12 cellular contexts compared by ENCODE assay signal in the genomic region with DNA sequence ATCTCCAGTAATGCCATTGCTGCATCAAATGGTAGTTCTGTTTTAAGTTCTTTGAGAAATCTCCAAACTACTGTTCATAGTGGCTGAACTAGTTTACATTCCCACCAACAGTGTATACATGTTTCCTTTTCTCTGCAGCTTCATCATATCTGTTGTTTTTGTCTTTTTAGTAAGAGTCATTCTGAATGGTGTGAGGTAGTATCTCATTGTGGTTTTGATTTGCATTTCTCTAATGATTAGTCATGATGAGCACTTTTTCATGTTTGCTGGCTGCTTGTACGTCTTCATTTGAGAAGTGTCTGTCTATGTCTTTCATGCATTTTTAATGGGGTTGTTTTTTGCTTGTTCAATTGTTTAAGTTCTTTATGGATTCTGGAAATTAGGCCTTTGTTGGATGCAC. TPM values are rescaled to one million over a fixed set of nuclear protein-coding genes. Genes with fewer than 3 reads are reported as not detected.
DNase-seq lines count a peak whose midpoint lies in the region; ATAC-seq lines count a peak whose summit lies in the region.
"Had no signal": no experiment of that assay in that cellular context is flagged by ENCODE, and none has a peak within 500 bp of the region (broad histone marks: within the 10 kb centered on the region; RNA-seq: fewer than 3 reads in every experiment).

No MANE protein-coding gene starts in this region.

- H3K4me3 Mint-ChIP-seq in activated T-cell treated with anti-CD3 and anti-CD28 coated beads, Interleukin-2, amount 50 U/mL, for 4 hours: peak overlapping the region; percentile 57
- no peak overlapping the region for H3K4me3 Mint-ChIP-seq in activated T-helper 1 cell treated with anti-CD3 and anti-CD28 coated beads, Interleukin-12 subunit alpha, Interleukin-12 subunit beta, Interleukin-2, Interleukin-4 antibody, amounts not matched to agents 30 ng/mL and 10 ng/mL and 1 ng/mL, durations not matched to agents 14 hours and 24 hours and 36 hours
- H3K4me3 Mint-ChIP-seq in natural killer cell treated with Interleukin-12 subunit alpha and Interleukin-12 subunit beta and Interleukin-15 and Interleukin-18, amount 100 ng/mL, for 72 hours: peak overlapping the region; percentile 64

- no peaks in the 10 kb centered on the region for H3K27me3 Mint-ChIP-seq in activated T-cell treated with anti-CD3 and anti-CD28 coated beads, Interleukin-2, amount 50 U/mL, for 4 hours (ENCODE audit: low read depth)
- no peaks in the 10 kb centered on the region for H3K27me3 Mint-ChIP-seq in activated T-helper 1 cell treated with anti-CD3 and anti-CD28 coated beads, Interleukin-12 subunit alpha, Interleukin-12 subunit beta, Interleukin-2, Interleukin-4 antibody, amounts not matched to agents 30 ng/mL and 10 ng/mL and 1 ng/mL, durations not matched to agents 14 hours and 24 hours and 36 hours (ENCODE audit: insufficient read depth)
- H3K27me3 Mint-ChIP-seq in natural killer cell treated with Interleukin-12 subunit alpha and Interleukin-12 subunit beta and Interleukin-15 and Interleukin-18, amount 100 ng/mL, for 72 hours: peaks cover 0 to 6% of the 10 kb centered on the region in 2 donors

- peaks cover 21% of the 10 kb centered on the region for H3K4me1 Mint-ChIP-seq in activated T-cell treated with anti-CD3 and anti-CD28 coated beads, Interleukin-2, amount 50 U/mL, for 4 hours (ENCODE audit: low read depth)
- peaks cover 11% of the 10 kb centered on the region for H3K4me1 Mint-ChIP-seq in activated T-helper 1 cell treated with anti-CD3 and anti-CD28 coated beads, Interleukin-12 subunit alpha, Interleukin-12 subunit beta, Interleukin-2, Interleukin-4 antibody, amounts not matched to agents 30 ng/mL and 10 ng/mL and 1 ng/mL, durations not matched to agents 14 hours and 24 hours and 36 hours (ENCODE audit: low read depth)
- H3K4me1 Mint-ChIP-seq in natural killer cell treated with Interleukin-12 subunit alpha and Interleukin-12 subunit beta and Interleukin-15 and Interleukin-18, amount 100 ng/mL, for 72 hours (ENCODE audit: low read depth in 2 of 2): peaks cover 2 to 8% of the 10 kb centered on the region in 2 donors

- H3K9me3 Mint-ChIP-seq in activated T-cell treated with anti-CD3 and anti-CD28 coated beads, Interleukin-2, amount 50 U/mL, for 4 hours: peaks cover 27% of the 10 kb centered on the region
- peaks cover 43% of the 10 kb centered on the region for H3K9me3 Mint-ChIP-seq in activated T-helper 1 cell treated with anti-CD3 and anti-CD28 coated beads, Interleukin-12 subunit alpha, Interleukin-12 subunit beta, Interleukin-2, Interleukin-4 antibody, amounts not matched to agents 30 ng/mL and 10 ng/mL and 1 ng/mL, durations not matched to agents 14 hours and 24 hours and 36 hours
- peaks cover 10% of the 10 kb centered on the region for H3K9me3 Mint-ChIP-seq in natural killer cell treated with Interleukin-12 subunit alpha and Interleukin-12 subunit beta and Interleukin-15 and Interleukin-18, amount 100 ng/mL, for 72 hours

- H3K36me3 Mint-ChIP-seq in activated T-cell treated with anti-CD3 and anti-CD28 coated beads, Interleukin-2, amount 50 U/mL, for 4 hours (ENCODE audit: insufficient read depth): peaks cover 11% of the 10 kb centered on the region
- peaks cover 16% of the 10 kb centered on the region for H3K36me3 Mint-ChIP-seq in activated T-helper 1 cell treated with anti-CD3 and anti-CD28 coated beads, Interleukin-12 subunit alpha, Interleukin-12 subunit beta, Interleukin-2, Interleukin-4 antibody, amounts not matched to agents 30 ng/mL and 10 ng/mL and 1 ng/mL, durations not matched to agents 14 hours and 24 hours and 36 hours (ENCODE audit: low read depth)
- peaks cover 32% of the 10 kb centered on the region for H3K36me3 Mint-ChIP-seq in natural killer cell treated with Interleukin-12 subunit alpha and Interleukin-12 subunit beta and Interleukin-15 and Interleukin-18, amount 100 ng/mL, for 72 hours

- peak overlapping the region; percentile 73 for H3K27ac Mint-ChIP-seq in activated T-helper 1 cell treated with anti-CD3 and anti-CD28 coated beads, Interleukin-12 subunit alpha, Interleukin-12 subunit beta, Interleukin-2, Interleukin-4 antibody, amounts not matched to agents 30 ng/mL and 10 ng/mL and 1 ng/mL, durations not matched to agents 14 hours and 24 hours and 36 hours
- peak overlapping the region in 1 of 2 donors; percentile 48 for H3K27ac Mint-ChIP-seq in natural killer cell treated with Interleukin-12 subunit alpha and Interleukin-12 subunit beta and Interleukin-15 and Interleukin-18, amount 100 ng/mL, for 72 hours

- intact Hi-C loops in activated T-helper 1 cell treated with anti-CD3 and anti-CD28 coated beads, Interleukin-12 subunit alpha, Interleukin-12 subunit beta, Interleukin-2, Interleukin-4 antibody, amounts not matched to agents 30 ng/mL and 10 ng/mL and 1 ng/mL, durations not matched to agents 14 hours and 24 hours and 36 hours (cut with micrococcal nuclease): loop anchor here (1.0 kb wide), 1 partner anchor 10 kb away; a partner anchor contains a TSS

- ATAC-seq in activated T-cell treated with anti-CD3 and anti-CD28 coated beads, Interleukin-2, amount 50 U/mL, for 4 hours: peak; percentile 91 to 95
- ATAC-seq in HG02852 (IDR thresholded peaks at IDR 0.05; ENCODE audit: unreplicated experiment): peak; percentile 62
- ATAC-seq in natural killer cell treated with Interleukin-12 subunit alpha and Interleukin-12 subunit beta and Interleukin-15 and Interleukin-18, amount 100 ng/mL, for 72 hours: peak in 1 of 2 donors; percentile 86
- ATAC-seq in GM18517 (IDR thresholded peaks at IDR 0.05; ENCODE audit: unreplicated experiment): no peak

- DNase-seq in activated T-cell treated with anti-CD3 and anti-CD28 coated beads, Interleukin-2, amount 50 U/mL, for 4 hours: no peak
- DNase-seq in activated T-cell treated with anti-CD3 and anti-CD28 coated beads, Interleukin-2, amount 50 U/mL, for 1 hour: no peak
- no peak for DNase-seq in activated T-helper 1 cell treated with anti-CD3 and anti-CD28 coated beads, Interleukin-12 subunit alpha, Interleukin-12 subunit beta, Interleukin-2, Interleukin-4 antibody, amounts not matched to agents 30 ng/mL and 10 ng/mL and 1 ng/mL, durations not matched to agents 14 hours and 24 hours and 36 hours (ENCODE audit: low spot score)
- DNase-seq in natural killer cell treated with Interleukin-12 subunit alpha and Interleukin-12 subunit beta and Interleukin-15 and Interleukin-18, amount 100 ng/mL, for 72 hours (ENCODE audit: low spot score): no peak
- no peak for DNase-seq in NCI-H2107 treated with DMSO at 0.1 percent for 48 hours (lab: John Stamatoyannopoulos, UW; ENCODE audit: unreplicated experiment)
- DNase-seq in NCI-H2196 treated with DMSO at 0.1 percent for 48 hours (lab: John Stamatoyannopoulos, UW; ENCODE audit: unreplicated experiment): no peak
- DNase-seq: ACHN; activated CD4-positive, alpha-beta T cell treated with anti-CD3 and anti-CD28 coated beads, Interleukin-2, amount 50 U/mL, for 4 hours; NCI-H2171 treated with DMSO at 0.1 percent for 48 hours had no signal

RNA-seq across cellular contexts. Expression of a gene that starts 10.2 kb away (rescaled TPM):
- 1 to 10 TPM; 1.3 to 2.0 (median 2.0) TPM for total RNA-seq in activated T-cell treated with anti-CD3 and anti-CD28 coated beads, Interleukin-2, amount 50 U/mL, for 4 hours
- 2.8 and 3.5 TPM in 2 replicates for total RNA-seq in activated T-helper 1 cell treated with anti-CD3 and anti-CD28 coated beads, Interleukin-12 subunit alpha, Interleukin-12 subunit beta, Interleukin-2, Interleukin-4 antibody, amounts not matched to agents 30 ng/mL and 10 ng/mL and 1 ng/mL, durations not matched to agents 14 hours and 24 hours and 36 hours
- 1 to 10 TPM in 1 of 2 donors, under 1 TPM in 1; 1.00 to 5.3 TPM for total RNA-seq in natural killer cell treated with Interleukin-12 subunit alpha and Interleukin-12 subunit beta and Interleukin-15 and Interleukin-18, amount 100 ng/mL, for 72 hours
- total RNA-seq: kidney epithelial cell had no signal

RNA-seq across cellular contexts. Expression of a gene that starts 57.1 kb away (rescaled TPM):
- 1 to 10 TPM; 1.5 to 2.2 (median 2.1) TPM for total RNA-seq in activated T-cell treated with anti-CD3 and anti-CD28 coated beads, Interleukin-2, amount 50 U/mL, for 4 hours
- total RNA-seq in activated T-helper 1 cell treated with anti-CD3 and anti-CD28 coated beads, Interleukin-12 subunit alpha, Interleukin-12 subunit beta, Interleukin-2, Interleukin-4 antibody, amounts not matched to agents 30 ng/mL and 10 ng/mL and 1 ng/mL, durations not matched to agents 14 hours and 24 hours and 36 hours: 12.4 and 12.8 TPM in 2 replicates
- total RNA-seq in natural killer cell treated with Interleukin-12 subunit alpha and Interleukin-12 subunit beta and Interleukin-15 and Interleukin-18, amount 100 ng/mL, for 72 hours: 1 to 10 TPM in 1 of 2 donors, under 1 TPM in 1; 0.64 to 1.8 TPM
